Comparison of ENCODE assay signal across 23 cellular contexts in genomic region chr5:150605546-150605945, GRCh38. TPM values are rescaled to one million over a fixed set of nuclear protein-coding genes. Genes with fewer than 3 reads are reported as not detected.
DNase-seq lines count a peak whose midpoint lies in the region; ATAC-seq and TF ChIP-seq lines count a peak whose summit lies in the region.
"Had no signal": no experiment of that assay in that cellular context is flagged by ENCODE, and none has a peak within 500 bp of the region (broad histone marks: within the 10 kb centered on the region; RNA-seq: fewer than 3 reads in every experiment).

No MANE protein-coding gene starts in this region.

- H3K4ac ChIP-seq in trophoblast cell (ENCODE audit: low read depth, low read length) = no peak overlapping the region

- H2AFZ ChIP-seq in trophoblast cell (ENCODE audit: insufficient read depth, low read length, poor library complexity) = no peak overlapping the region

- no peaks in the 10 kb centered on the region for H3K36me3 Mint-ChIP-seq in WTC11
- no peaks in the 10 kb centered on the region for H3K36me3 Mint-ChIP-seq in activated naive CD4-positive, alpha-beta T cell treated with anti-CD3 and anti-CD28 coated beads for 36 hours (ENCODE audit: low read depth)
- H3K36me3 Mint-ChIP-seq: CD4-positive, CD25-positive, alpha-beta regulatory T cell; naive thymus-derived CD4-positive, alpha-beta T cell had no signal

- H4K91ac ChIP-seq in trophoblast cell (ENCODE audit: low read depth, low read length) = peak overlapping the region; percentile 40

- H3K4me3 ChIP-seq in HEK293 (ENCODE audit: low read depth, low read length) (no peak overlapping the region), trophoblast cell (ENCODE audit: low read depth, low read length) (no peak overlapping the region)
- H3K4me3 ChIP-seq: psoas muscle, suprapubic skin had no signal

- no CpG with 5 or more reads among the region's 6 CpGs for WGBS in trophoblast cell (ENCODE audit: extremely low coverage, insufficient coverage, insufficient read length)

- intact Hi-C loops in left cardiac atrium (cut with DNase I) = no loop called here
- intact Hi-C loops in activated naive CD4-positive, alpha-beta T cell treated with anti-CD3 and anti-CD28 coated beads for 36 hours (cut with micrococcal nuclease) = no loop called here

- H3K4me2 ChIP-seq in trophoblast cell (ENCODE audit: low read length) = no peak overlapping the region
- H3K4me2 ChIP-seq: KMS-11 had no signal

- no peak for TF ChIP-seq CTCF in HEK293 (tag by site-specific recombination; IDR thresholded peaks at IDR 0.05)
- no peak for TF ChIP-seq CTCF in WTC11 (IDR thresholded peaks at IDR 0.05)
- no peak for TF ChIP-seq CTCF in RWPE1 (conservative IDR thresholded peaks at IDR 0.05; ENCODE audit: low read depth)

- POLR2A ChIA-PET in HEK293 (lab: Yijun Ruan, JAX) = no interaction called here
- POLR2A ChIA-PET in WTC11 (lab: Charles Lee) = no interaction called here
- POLR2A ChIA-PET in RWPE1 (lab: Yijun Ruan, JAX; ENCODE audit: low non-redundant PET) = no interaction called here

- H3K79me1 ChIP-seq in trophoblast cell (ENCODE audit: low read length) = peaks cover under 1% of the 10 kb centered on the region

- H2AK5ac ChIP-seq in trophoblast cell (ENCODE audit: low read length) = no peak overlapping the region

- H3K27ac Mint-ChIP-seq in WTC11 = peak overlapping the region; percentile 7; the same call in 1 of the 2 replicates
- no peak overlapping the region for H3K27ac Mint-ChIP-seq in activated naive CD4-positive, alpha-beta T cell treated with anti-CD3 and anti-CD28 coated beads for 36 hours
- H3K27ac Mint-ChIP-seq: CD4-positive, CD25-positive, alpha-beta regulatory T cell; HFFc6; naive thymus-derived CD4-positive, alpha-beta T cell had no signal

- H3K4me1 Mint-ChIP-seq in WTC11 = 0 out of 2 replicates have a peak, but pooled peaks cover 4% of the 10 kb centered on the region
- no peaks in the 10 kb centered on the region for H3K4me1 Mint-ChIP-seq in activated naive CD4-positive, alpha-beta T cell treated with anti-CD3 and anti-CD28 coated beads for 36 hours (ENCODE audit: low read depth)
- H3K4me1 Mint-ChIP-seq: CD4-positive, CD25-positive, alpha-beta regulatory T cell; naive thymus-derived CD4-positive, alpha-beta T cell had no signal

- no peaks in the 10 kb centered on the region for H3K36me3 ChIP-seq in HEK293 (ENCODE audit: control insufficient read depth in 2 of 2, insufficient read depth in 1 of 2, low read length in 2 of 2)
- no peaks in the 10 kb centered on the region for H3K36me3 ChIP-seq in trophoblast cell (ENCODE audit: control insufficient read depth in 1 of 2, insufficient read depth in 2 of 2, low read length in 2 of 2)
- H3K36me3 ChIP-seq: suprapubic skin had no signal

- no peak overlapping the region for H3K18ac ChIP-seq in trophoblast cell (ENCODE audit: low read length)

- H3K9me3 ChIP-seq in HEK293 (ENCODE audit: control insufficient read depth, insufficient read depth, low read depth, low read length) (no peaks in the 10 kb centered on the region), trophoblast cell (ENCODE audit: insufficient read depth, low read depth, low read length) (no peaks in the 10 kb centered on the region)
- H3K9me3 ChIP-seq: psoas muscle, suprapubic skin had no signal

- H2BK120ac ChIP-seq in trophoblast cell (ENCODE audit: insufficient read depth, low read length, poor library complexity) = peak overlapping the region; percentile 40

- H4K12ac ChIP-seq in trophoblast cell (ENCODE audit: low read depth, low read length) = no peak overlapping the region

- DNase-seq in WTC11 (ENCODE audit: low spot score) = no peak
- peak; percentile 45 for DNase-seq in left cardiac atrium
- no peak for DNase-seq in trophoblast cell
- no peak for DNase-seq in putamen (ENCODE audit: low spot score)
- DNase-seq in RWPE1 (ENCODE audit: low spot score) = no peak
- no peak for DNase-seq in activated naive CD4-positive, alpha-beta T cell treated with anti-CD3 and anti-CD28 coated beads for 36 hours
- no peak for DNase-seq in NCI-H187 treated with DMSO at 0.1 percent for 48 hours (lab: John Stamatoyannopoulos, UW)
- DNase-seq: activated CD4-positive, alpha-beta T cell treated with anti-CD3 and anti-CD28 coated beads for 48 hours; activated effector memory CD4-positive, alpha-beta T cell treated with Interleukin-2 at 50 U/mL for 16 hours; amniotic stem cell; CD4-positive, CD25-positive, alpha-beta regulatory T cell; DMS79 treated with DMSO at 0.1 percent for 48 hours; HFFc6; MV-4-11; naive thymus-derived CD4-positive, alpha-beta T cell; NCI-H2081 treated with DMSO at 0.1 percent for 48 hours; NCI-H524 treated with DMSO at 0.1 percent for 48 hours; stimulated activated CD4-positive, alpha-beta T cell treated with anti-CD3 and anti-CD28 coated beads, Interleukin-12 subunit alpha, Interleukin-12 subunit beta, amount 100 ng/mL, for 4 hours had no signal

- H2BK5ac ChIP-seq in trophoblast cell (ENCODE audit: low read depth, low read length, poor library complexity) = no peak overlapping the region

- no peak overlapping the region for H3K14ac ChIP-seq in trophoblast cell (ENCODE audit: low read length)

- CTCF ChIA-PET in HEK293 (lab: Yijun Ruan, JAX) (interaction anchor here (1.0 to 1.8 kb wide), 3 partner anchors 9 to 45 kb away, joined by 3 to 4 read pairs (median 3); no protein-coding TSS in a partner anchor), WTC11 (lab: Charles Lee) (interaction anchor here (1.0 to 1.3 kb wide), 2 partner anchors 9 to 61 kb away, joined by 3 to 4 read pairs; no protein-coding TSS in a partner anchor), RWPE1 (lab: Yijun Ruan, JAX) (no interaction called here)
- CTCF ChIA-PET in activated naive CD4-positive, alpha-beta T cell treated with anti-CD3 and anti-CD28 coated beads for 36 hours (lab: Charles Lee) = interaction anchor here (1.7 kb wide), 1 partner anchor 61 kb away, joined by 4 read pairs; no protein-coding TSS in a partner anchor

- no peaks in the 10 kb centered on the region for H3K9me3 Mint-ChIP-seq in WTC11
- H3K9me3 Mint-ChIP-seq in activated naive CD4-positive, alpha-beta T cell treated with anti-CD3 and anti-CD28 coated beads for 36 hours = no peaks in the 10 kb centered on the region
- H3K9me3 Mint-ChIP-seq: HFFc6; naive thymus-derived CD4-positive, alpha-beta T cell had no signal

- no peaks in the 10 kb centered on the region for H3K27me3 ChIP-seq in trophoblast cell (ENCODE audit: insufficient read depth, low read length)
- H3K27me3 ChIP-seq: suprapubic skin had no signal

- no peak overlapping the region for H3K4me3 Mint-ChIP-seq in WTC11
- no peak overlapping the region for H3K4me3 Mint-ChIP-seq in activated naive CD4-positive, alpha-beta T cell treated with anti-CD3 and anti-CD28 coated beads for 36 hours
- H3K4me3 Mint-ChIP-seq: CD4-positive, CD25-positive, alpha-beta regulatory T cell; HFFc6; naive thymus-derived CD4-positive, alpha-beta T cell had no signal

- H3K4me1 ChIP-seq in HEK293 (ENCODE audit: control insufficient read depth, insufficient read depth, low read length) = no peaks in the 10 kb centered on the region
- peaks cover 2 to 4% of the 10 kb centered on the region in 2 experiments for H3K4me1 ChIP-seq in trophoblast cell (ENCODE audit: control insufficient read depth in 1 of 2, insufficient read depth in 2 of 2, low read length in 2 of 2)

- H2BK12ac ChIP-seq in trophoblast cell (ENCODE audit: low read length) = peak overlapping the region; percentile 84

- H3K27ac ChIP-seq in HEK293 (ENCODE audit: extremely low read depth, low read depth, low read length) (no peak overlapping the region), trophoblast cell (ENCODE audit: low read depth, low read length) (no peak overlapping the region), RWPE1 (no peak overlapping the region)
- H3K27ac ChIP-seq: HL-60, KMS-11, suprapubic skin had no signal

- H3K27me3 Mint-ChIP-seq in WTC11 (ENCODE audit: low read depth) = no peaks in the 10 kb centered on the region
- H3K27me3 Mint-ChIP-seq in activated naive CD4-positive, alpha-beta T cell treated with anti-CD3 and anti-CD28 coated beads for 36 hours (ENCODE audit: low read depth) = no peaks in the 10 kb centered on the region

- ATAC-seq in WTC11 (no peak), left cardiac atrium (no peak)
- ATAC-seq: naive thymus-derived CD4-positive, alpha-beta T cell; psoas muscle had no signal

- H3K9ac ChIP-seq in trophoblast cell (ENCODE audit: low read length) = no peak overlapping the region
- H3K9ac ChIP-seq: KMS-11 had no signal

- H4K8ac ChIP-seq in trophoblast cell (ENCODE audit: low read depth, low read length) = no peak overlapping the region

- peaks cover 2% of the 10 kb centered on the region for H3K79me2 ChIP-seq in trophoblast cell (ENCODE audit: control insufficient read depth, insufficient read depth, low read length, poor library complexity)

- H3K23ac ChIP-seq in trophoblast cell (ENCODE audit: low read length) = no peak overlapping the region

TF ChIP-seq in HEK293, 187 proteins besides CTCF, POLR2A, EP300 and RAD21 (continues in another document):
- peak; percentile 63 for TF ChIP-seq ZFHX2 (tag by site-specific recombination; conservative IDR thresholded peaks at IDR 0.05)

TF ChIP-seq in WTC11, 78 proteins besides CTCF, POLR2A, EP300 and RAD21:
- TF ChIP-seq NFE2L1 (CRISPR knock-in tag; IDR thresholded peaks at IDR 0.05) = no peak
- TF ChIP-seq SMAD4 (CRISPR knock-in tag; IDR thresholded peaks at IDR 0.05) = no peak
- TF ChIP-seq SP1 (CRISPR knock-in tag; conservative IDR thresholded peaks at IDR 0.05) = no peak

RNA-seq across cellular contexts. Expression of gene SYNPO, which starts 34.9 kb away (rescaled TPM):
- total RNA-seq in WTC11 (2021) = 2.1 to 2.7 TPM (median 2.6 TPM) in 3 replicates
- 100 to 1,000 TPM; 503 to 769 TPM for total RNA-seq in left cardiac atrium
- polyA plus RNA-seq in trophoblast cell (2013) = 52.3 and 58.9 TPM in 2 replicates
- under 1 TPM; 0.14 to 0.17 TPM for total RNA-seq in activated naive CD4-positive, alpha-beta T cell treated with anti-CD3 and anti-CD28 coated beads for 36 hours
- polyA plus RNA-seq: CD4-positive, CD25-positive, alpha-beta regulatory T cell; naive thymus-derived CD4-positive, alpha-beta T cell had no signal

RNA-seq across cellular contexts. Expression of gene MYOZ3, which starts 55.5 kb away (rescaled TPM):
- 11.6 to 14.5 TPM (median 13.7 TPM) in 3 replicates for total RNA-seq in WTC11 (2021)
- 1 to 10 TPM; 2.9 to 3.0 TPM for total RNA-seq in left cardiac atrium
- 9.5 and 10.0 TPM in 2 replicates for polyA plus RNA-seq in trophoblast cell (2013)
- under 1 TPM; 0.17 to 0.49 TPM for total RNA-seq in activated naive CD4-positive, alpha-beta T cell treated with anti-CD3 and anti-CD28 coated beads for 36 hours
- total RNA-seq: CD4-positive, CD25-positive, alpha-beta regulatory T cell; naive thymus-derived CD4-positive, alpha-beta T cell had no signal

Comparison
In these comparisons a context has a peak if more than half of its experiments do, and no peak if none do; other contexts are left out.
1. RNA of gene SYNPO, which starts 34.9 kb away (total RNA-seq): 503 to 769 TPM in left cardiac atrium; 2.1 to 2.7 TPM in WTC11 and 0.14 to 0.17 TPM in activated naive CD4-positive, alpha-beta T cell treated with anti-CD3 and anti-CD28 coated beads for 36 hours; every median in the first group is over 100 times any median in the second.
2. Of the 8 proteins assayed by ChIP-seq in both HEK293 and WTC11: peak only in HEK293: ZNF423; only in WTC11: none; in both: none; in neither: 7.